Comparison of ENCODE assay signal across 8 cellular contexts in genomic region chr17:73291260-73291801, GRCh38. TPM values are rescaled to one million over a fixed set of nuclear protein-coding genes. Genes with fewer than 3 reads are reported as not detected.
DNase-seq lines count a peak whose midpoint lies in the region; ATAC-seq and TF ChIP-seq lines count a peak whose summit lies in the region.

No MANE protein-coding gene starts in this region.

- H3K4me1 ChIP-seq in esophagus (ENCODE audit: control insufficient read depth in 2 of 2, insufficient read depth in 2 of 2, low read length in 1 of 2) (peaks cover 14 to 53% of the 10 kb centered on the region in 2 donors), osteoblast (ENCODE audit: insufficient read depth, low read length) (peaks cover 70% of the 10 kb centered on the region)

- H3K79me2 ChIP-seq in osteoblast (ENCODE audit: insufficient read depth, low read length) = peaks cover 71% of the 10 kb centered on the region

- peak overlapping the region; percentile 28 for H3K27ac Mint-ChIP-seq in activated CD8-positive, alpha-beta memory T cell treated with anti-CD3 and anti-CD28 coated beads, Interleukin-2, amount 10 ng/mL, durations not matched to agents 7 days and 5 days

- no peaks in the 10 kb centered on the region for H3K9me3 Mint-ChIP-seq in activated CD8-positive, alpha-beta memory T cell treated with anti-CD3 and anti-CD28 coated beads, Interleukin-2, amount 10 ng/mL, durations not matched to agents 7 days and 5 days (ENCODE audit: low read depth)

- H3K4me1 Mint-ChIP-seq in activated CD8-positive, alpha-beta memory T cell treated with anti-CD3 and anti-CD28 coated beads, Interleukin-2, amount 10 ng/mL, durations not matched to agents 7 days and 5 days = peaks cover 19% of the 10 kb centered on the region

- DNase-seq in activated CD8-positive, alpha-beta memory T cell treated with anti-CD3 and anti-CD28 coated beads, Interleukin-2, amount 10 ng/mL, durations not matched to agents 7 days and 5 days = peak; percentile 48
- DNase-seq in activated CD8-positive, alpha-beta memory T cell treated with anti-CD3 and anti-CD28 coated beads for 24 hours = no peak
- DNase-seq in RKO (ENCODE audit: low spot score) (peak; percentile 32), osteoblast (ENCODE audit: insufficient read length, low spot score, missing footprints) (peak; percentile 95), NCI-H510A (lab: John Stamatoyannopoulos, UW) (no peak), NCI-H446 (lab: John Stamatoyannopoulos, UW) (no peak)

- H3K36me3 ChIP-seq in esophagus (ENCODE audit: control insufficient read depth in 2 of 2, insufficient read depth in 2 of 2, low read length in 1 of 2) (peaks cover 0 to 8% of the 10 kb centered on the region in 2 donors), osteoblast (ENCODE audit: insufficient read depth, low read length) (no peaks in the 10 kb centered on the region)

- CTCF ChIA-PET in activated CD8-positive, alpha-beta memory T cell treated with anti-CD3 and anti-CD28 coated beads, Interleukin-2, amount 10 ng/mL, durations not matched to agents 7 days and 5 days (lab: Charles Lee) = interaction anchor here (1.2 to 1.3 kb wide), 3 partner anchors 19 to 79 kb away, joined by 3 to 5 read pairs (median 4); no protein-coding TSS in a partner anchor

- no peak overlapping the region for H3K4me3 Mint-ChIP-seq in activated CD8-positive, alpha-beta memory T cell treated with anti-CD3 and anti-CD28 coated beads, Interleukin-2, amount 10 ng/mL, durations not matched to agents 7 days and 5 days

- peak overlapping the region; percentile 44 for H2AFZ ChIP-seq in osteoblast (ENCODE audit: low read length)

- H3K27me3 Mint-ChIP-seq in activated CD8-positive, alpha-beta memory T cell treated with anti-CD3 and anti-CD28 coated beads, Interleukin-2, amount 10 ng/mL, durations not matched to agents 7 days and 5 days = peaks cover 6% of the 10 kb centered on the region

- H3K4me2 ChIP-seq in osteoblast (ENCODE audit: insufficient read depth, low read length) = peak overlapping the region; percentile 79

- TF ChIP-seq CTCF in osteoblast (IDR thresholded peaks at IDR 0.05; ENCODE audit: extremely low read depth, low read depth, low read length) = no peak

- no peaks in the 10 kb centered on the region for H3K9me3 ChIP-seq in esophagus (ENCODE audit: control insufficient read depth in 2 of 2, insufficient read depth in 1 of 2, low read depth in 1 of 2, low read length in 1 of 2)
- H3K9me3 ChIP-seq in osteoblast (ENCODE audit: low read depth, low read length) = no peaks in the 10 kb centered on the region

- ATAC-seq in activated CD8-positive, alpha-beta memory T cell treated with anti-CD3 and anti-CD28 coated beads, Interleukin-2, amount 10 ng/mL, durations not matched to agents 7 days and 5 days = peak; percentile 47
- ATAC-seq in HG02981 (IDR thresholded peaks at IDR 0.05; ENCODE audit: unreplicated experiment) = peak; percentile 76

- 31% methylated on average over 7 to 8 of the region's 8 CpGs for WGBS in esophagus, 2 donors

- H3K27ac ChIP-seq in esophagus (ENCODE audit: low read depth in 2 of 2, low read length in 1 of 2) (peak overlapping the region; percentile 82 to 86), osteoblast (ENCODE audit: low read depth, low read length) (peak overlapping the region; percentile 82)

- H3K4me3 ChIP-seq in esophagus (ENCODE audit: low read depth in 1 of 2, low read length in 2 of 2) (no peak overlapping the region), osteoblast (ENCODE audit: insufficient read depth, low read length) (peak overlapping the region; percentile 54)

- H4K20me1 ChIP-seq in osteoblast (ENCODE audit: insufficient read depth, low read length) = peaks cover 44% of the 10 kb centered on the region

- H3K27me3 ChIP-seq in esophagus (ENCODE audit: control insufficient read depth in 1 of 2, insufficient read depth in 2 of 2, low read length in 2 of 2) (no peaks in the 10 kb centered on the region), osteoblast (ENCODE audit: insufficient read depth, low read length) (no peaks in the 10 kb centered on the region)

- no peaks in the 10 kb centered on the region for H3K36me3 Mint-ChIP-seq in activated CD8-positive, alpha-beta memory T cell treated with anti-CD3 and anti-CD28 coated beads, Interleukin-2, amount 10 ng/mL, durations not matched to agents 7 days and 5 days

RNA-seq across cellular contexts. Expression of gene CDC42EP4, which starts 20.5 kb away (rescaled TPM):
- 1 to 10 TPM; 1.3 to 1.5 TPM for total RNA-seq in activated CD8-positive, alpha-beta memory T cell treated with anti-CD3 and anti-CD28 coated beads, Interleukin-2, amount 10 ng/mL, durations not matched to agents 7 days and 5 days
- 10 to 100 TPM; 15.7 to 20.0 TPM for polyA plus RNA-seq in esophagus
- total RNA-seq in osteoblast = 13.8 and 16.3 TPM in 2 replicates

RNA-seq across cellular contexts. Expression of gene CPSF4L, which starts 29.7 kb away (rescaled TPM):
- not detected for total RNA-seq in activated CD8-positive, alpha-beta memory T cell treated with anti-CD3 and anti-CD28 coated beads, Interleukin-2, amount 10 ng/mL, durations not matched to agents 7 days and 5 days
- not detected for polyA plus RNA-seq in esophagus
- not detected in 2 replicates for total RNA-seq in osteoblast

Comparison
In these comparisons a context has a peak if more than half of its experiments do, and no peak if none do; other contexts are left out.
1. DNase-seq: peak in activated CD8-positive, alpha-beta memory T cell treated with anti-CD3 and anti-CD28 coated beads, Interleukin-2, amount 10 ng/mL, durations not matched to agents 7 days and 5 days (single experiment), RKO (single experiment) and osteoblast (single experiment); none in activated CD8-positive, alpha-beta memory T cell treated with anti-CD3 and anti-CD28 coated beads for 24 hours (single experiment), NCI-H510A (single experiment) and NCI-H446 (0 of 2).